ENCODE assay signal across 19 cellular contexts in the genomic region with DNA sequence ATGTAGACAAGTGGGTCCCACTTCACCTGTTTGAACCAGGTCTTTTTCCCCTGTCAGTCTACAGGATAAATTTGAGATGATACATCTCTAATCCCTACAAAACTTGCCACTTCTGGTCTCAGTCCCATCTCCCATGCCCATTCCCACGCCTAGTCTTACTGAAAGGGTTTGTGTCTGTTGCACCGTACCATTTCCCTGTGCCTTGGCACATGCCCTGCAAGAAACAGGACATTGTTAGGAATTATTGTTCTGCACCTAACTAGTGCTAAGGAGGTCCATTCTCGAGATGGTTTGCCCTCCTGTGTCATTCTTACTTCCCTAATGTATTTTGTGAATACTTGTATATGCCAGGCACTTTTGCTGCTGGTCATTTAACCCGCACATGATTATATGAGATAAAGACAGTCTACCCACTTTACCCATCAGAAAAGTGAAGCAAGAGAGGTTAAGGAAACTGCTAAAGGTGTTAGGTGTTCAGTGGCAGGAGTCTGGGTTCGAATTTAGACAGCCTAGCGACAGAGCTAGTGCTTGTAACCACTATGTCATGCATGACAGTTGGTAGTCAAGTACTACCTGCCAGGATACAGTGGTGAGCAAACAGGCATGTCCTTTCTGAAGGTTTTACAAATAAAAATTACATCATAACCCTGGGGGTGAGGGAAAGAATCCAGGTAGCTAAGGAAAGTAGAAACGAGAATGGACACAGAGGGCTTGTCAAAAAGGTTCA. TPM values are rescaled to one million over a fixed set of nuclear protein-coding genes. Genes with fewer than 3 reads are reported as not detected.
DNase-seq lines count a peak whose midpoint lies in the region; ATAC-seq, FAIRE-seq and TF ChIP-seq lines count a peak whose summit lies in the region.
"Had no signal": no experiment of that assay in that cellular context is flagged by ENCODE, and none has a peak within 500 bp of the region (broad histone marks: within the 10 kb centered on the region; RNA-seq: fewer than 3 reads in every experiment).

No MANE protein-coding gene starts in this region.

- TF ChIP-seq RAD21 in K562 (CRISPR knock-in tag; conservative IDR thresholded peaks at IDR 0.05 in 1 of 2, IDR thresholded peaks at IDR 0.05 in 1 of 2): no peak

- peaks cover 44% of the 10 kb centered on the region for H3K36me3 ChIP-seq in K562 (ENCODE audit: control insufficient read depth, insufficient read depth, low read length)

- no peaks in the 10 kb centered on the region for H3K27me3 ChIP-seq in K562 (ENCODE audit: control insufficient read depth in 2 of 2, insufficient read depth in 2 of 2, low read length in 2 of 2)
- H3K27me3 ChIP-seq: BLaER1 treated with 17β-estradiol and CSF1 and Interleukin-3, amounts not matched to agents 10 nM and 100 nM; SJCRH30 had no signal

- BruUV-seq in K562 (replicated peaks; lab: Mats Ljungman, UMichigan): no TSS peak

- no peaks in the 10 kb centered on the region for H3K4me1 Mint-ChIP-seq in IgD-negative memory B cell
- peaks cover 0 to 3% (median 0%) of the 10 kb centered on the region in 3 donors for H3K4me1 Mint-ChIP-seq in naive B cell
- H3K4me1 Mint-ChIP-seq: activated T-helper 17 cell treated with anti-CD3 and anti-CD28 coated beads, Interleukin-2, amount 50 U/mL, for 72 hours had no signal

- no peak overlapping the region for H3K27ac ChIP-seq in K562 (ENCODE audit: extremely low read depth, low read depth, low read length)
- H3K27ac ChIP-seq: BLaER1 treated with 17β-estradiol and CSF1 and Interleukin-3, amounts not matched to agents 10 nM and 100 nM; SJCRH30 had no signal

- H3K4me2 ChIP-seq in K562 (ENCODE audit: insufficient read depth, low read length): no peak overlapping the region
- H3K4me2 ChIP-seq: BLaER1 treated with 17β-estradiol and CSF1 and Interleukin-3, amounts not matched to agents 10 nM and 100 nM had no signal

- no peak for TF ChIP-seq EP300 in K562 (IDR thresholded peaks at IDR 0.05; ENCODE audit: low read length)

- no peaks in the 10 kb centered on the region for H3K9me3 ChIP-seq in K562 (replicated peaks; ENCODE audit: control insufficient read depth, insufficient read depth, low read depth, low read length)
- H3K9me3 ChIP-seq: BLaER1 treated with 17β-estradiol and CSF1 and Interleukin-3, amounts not matched to agents 10 nM and 100 nM; SJCRH30 had no signal

- no peaks in the 10 kb centered on the region for H3K79me2 ChIP-seq in K562 (ENCODE audit: control insufficient read depth, insufficient read depth, low read length)

- H2AFZ ChIP-seq in K562 (ENCODE audit: low read depth, low read length): no peak overlapping the region

- POLR2A ChIA-PET in K562 (lab: Yijun Ruan, JAX): interaction anchor here (1.0 kb wide), 1 partner anchor 9 kb away, joined by 4 read pairs; no protein-coding TSS in a partner anchor

- H3K9ac ChIP-seq in K562 (ENCODE audit: insufficient read depth in 1 of 2, low read depth in 2 of 2, low read length in 2 of 2): no peak overlapping the region
- H3K9ac ChIP-seq: BLaER1 treated with 17β-estradiol and CSF1 and Interleukin-3, amounts not matched to agents 10 nM and 100 nM had no signal

- H3K9me3 Mint-ChIP-seq in IgD-negative memory B cell (no peaks in the 10 kb centered on the region), naive B cell (no peaks in the 10 kb centered on the region)
- H3K9me3 Mint-ChIP-seq: activated T-helper 17 cell treated with anti-CD3 and anti-CD28 coated beads, Interleukin-2, amount 50 U/mL, for 72 hours had no signal

- peak overlapping the region in 2 of 3 donors; percentile 9 for H3K27ac Mint-ChIP-seq in IgD-negative memory B cell
- H3K27ac Mint-ChIP-seq in naive B cell: peak overlapping the region in 4 of 6 donors; percentile 24 to 90 (median 32)
- H3K27ac Mint-ChIP-seq: activated CD8-positive, alpha-beta T cell treated with anti-CD3 and anti-CD28 coated beads, Interleukin-2, amount 10 ng/mL, durations not matched to agents 7 days and 5 days had no signal

- ATAC-seq in K562 (peak; percentile 43), naive B cell (ENCODE audit: low read depth in 2 of 2) (no peak), HG02938 (IDR thresholded peaks at IDR 0.05; ENCODE audit: unreplicated experiment) (no peak)
- ATAC-seq: activated CD8-positive, alpha-beta T cell treated with anti-CD3 and anti-CD28 coated beads, Interleukin-2, amount 10 ng/mL, durations not matched to agents 7 days and 5 days; activated T-helper 17 cell treated with anti-CD3 and anti-CD28 coated beads, Interleukin-2, amount 50 U/mL, for 72 hours had no signal

- no peak overlapping the region for H3K4me3 Mint-ChIP-seq in IgD-negative memory B cell
- no peak overlapping the region for H3K4me3 Mint-ChIP-seq in naive B cell
- H3K4me3 Mint-ChIP-seq: activated CD8-positive, alpha-beta T cell treated with anti-CD3 and anti-CD28 coated beads, Interleukin-2, amount 10 ng/mL, durations not matched to agents 7 days and 5 days; activated T-helper 17 cell treated with anti-CD3 and anti-CD28 coated beads, Interleukin-2, amount 50 U/mL, for 72 hours had no signal

- intact Hi-C loops in K562 (cut with micrococcal nuclease): no loop called here

- no peaks in the 10 kb centered on the region for H4K20me1 ChIP-seq in K562 (replicated peaks; ENCODE audit: control insufficient read depth, insufficient read depth, low read length)

- WGBS in K562 (ENCODE audit: insufficient coverage, low coverage, missing lambda C conversion rate): 75% methylated on average over 7 of the region's 7 CpGs

- CTCF ChIA-PET in K562 (lab: Yijun Ruan, JAX; ENCODE audit: low intra/inter-chr PET ratio): no interaction called here

- FAIRE-seq in K562 (lab: Jason Lieb, UNC): no peak
- FAIRE-seq: kidney had no signal

- H3K27me3 Mint-ChIP-seq in IgD-negative memory B cell: no peaks in the 10 kb centered on the region
- no peaks in the 10 kb centered on the region for H3K27me3 Mint-ChIP-seq in naive B cell
- H3K27me3 Mint-ChIP-seq: activated T-helper 17 cell treated with anti-CD3 and anti-CD28 coated beads, Interleukin-2, amount 50 U/mL, for 72 hours had no signal

- no peak overlapping the region for H3K4me3 ChIP-seq in K562
- H3K4me3 ChIP-seq: BLaER1 treated with 17β-estradiol and CSF1 and Interleukin-3, amounts not matched to agents 10 nM and 100 nM; SJCRH30 had no signal

- TF ChIP-seq POLR2A in K562 (conservative IDR thresholded peaks at IDR 0.05): peak; percentile 68

- peaks cover 0 to 2% of the 10 kb centered on the region in 2 experiments; a peak in 1 of 5 replicates for H3K4me1 ChIP-seq in K562 (replicated peaks in 1 of 2; ENCODE audit: control insufficient read depth in 2 of 2, insufficient read depth in 2 of 2, low read length in 2 of 2)
- H3K4me1 ChIP-seq: BLaER1 treated with 17β-estradiol and CSF1 and Interleukin-3, amounts not matched to agents 10 nM and 100 nM; SJCRH30 had no signal

- no peaks in the 10 kb centered on the region for H3K9me1 ChIP-seq in K562 (ENCODE audit: control insufficient read depth, insufficient read depth, low read length)

- H3K36me3 Mint-ChIP-seq in IgD-negative memory B cell (no peaks in the 10 kb centered on the region), naive B cell (peaks cover 0 to 16% of the 10 kb centered on the region in 2 donors)

- in situ Hi-C loops in K562 (cut with MboI): no loop called here

- no peak for TF ChIP-seq CTCF in K562 (IDR thresholded peaks at IDR 0.05 in 2 of 3, conservative IDR thresholded peaks at IDR 0.05 in 1 of 3; ENCODE audit: insufficient read depth in 2 of 3, low read depth in 1 of 3, low read length in 3 of 3)

- DNase-seq in DMS 273 treated with DMSO at 0.1 percent for 48 hours (lab: John Stamatoyannopoulos, UW) (peak; percentile 4), DMS 273 (lab: John Stamatoyannopoulos, UW; ENCODE audit: unreplicated experiment) (no peak), K562 (ENCODE audit: extremely low read depth in 1 of 4, low spot score in 3 of 4) (no peak), naive B cell (no peak), anterior cingulate cortex (lab: John Stamatoyannopoulos, UW) (no peak), NCI-H146 (lab: John Stamatoyannopoulos, UW) (no peak)
- DNase-seq: 8988T; activated CD8-positive, alpha-beta T cell treated with anti-CD3 and anti-CD28 coated beads, Interleukin-2, amount 10 ng/mL, durations not matched to agents 7 days and 5 days; amygdala; cortex of kidney; head of caudate nucleus; kidney; SJCRH30 had no signal

TF ChIP-seq in K562, 482 proteins besides CTCF, POLR2A, EP300 and RAD21:
- TF ChIP-seq RBM14 (IDR thresholded peaks at IDR 0.05; ENCODE audit: borderline replicate concordance, insufficient read depth, low read depth, low read length) (no peak), ZNF282 (CRISPR knock-in tag; IDR thresholded peaks at IDR 0.05) (no peak), RCOR1 (IDR thresholded peaks at IDR 0.05; ENCODE audit: borderline replicate concordance in 1 of 2, low read depth in 2 of 2, low read length in 2 of 2) (no peak), BCOR (IDR thresholded peaks at IDR 0.05) (no peak), POLR2B (IDR thresholded peaks at IDR 0.05; ENCODE audit: low read depth, partially characterized antibody) (peak; percentile 44), POLR2AphosphoS2 (IDR thresholded peaks at IDR 0.05; ENCODE audit: low read length) (peak; percentile 92), ZNF165 (CRISPR knock-in tag; IDR thresholded peaks at IDR 0.05; ENCODE audit: borderline replicate concordance) (no peak), CBX8 (IDR thresholded peaks at IDR 0.05; ENCODE audit: borderline replicate concordance, extremely low read depth, low read depth, low read length, poor library complexity, severe bottlenecking) (no peak), YBX1 (IDR thresholded peaks at IDR 0.05) (no peak), ZNF445 (CRISPR knock-in tag; IDR thresholded peaks at IDR 0.05; ENCODE audit: low read depth) (no peak)
TF ChIP-seq in K562: peak in this region for 2.

RNA-seq across cellular contexts. Expression of a gene that starts 12.7 kb away (rescaled TPM):
- polyA plus RNA-seq in IgD-negative memory B cell (not detected), K562 (2011; rRNA removed) (not detected in 2 replicates), K562 (2014; fragmentation: Illumina TruSeq; extraction: Trizol) (not detected in 2 replicates), K562 (2014; fragmentation: Nextera tagmentation; extraction: Ambion mirVana) (not detected), K562 (2014; rRNA removed) (not detected in 2 replicates), naive B cell (ENCODE audit: low read depth in 6 of 6) (not detected)
- total RNA-seq in K562 (2011; cell fraction: chromatin; rRNA removed; ENCODE audit: low replicate concordance): not detected in 2 replicates
- total RNA-seq in K562 (2011; cell fraction: nucleolus; rRNA removed): not detected in 2 replicates
- not detected in 2 replicates for total RNA-seq in K562 (2011; cell fraction: nucleoplasm; rRNA removed)
- total RNA-seq in K562 (2014; rRNA removed) (not detected in 2 replicates), K562 (2014; rRNA removed; fragmentation: Illumina TruSeq; extraction: Trizol) (not detected in 2 replicates), K562 (2015; rRNA removed; fragmentation: Illumina TruSeq; extraction: Trizol) (not detected in 2 replicates), K562 (2021) (not detected in 2 replicates)
- not detected in 2 replicates for polyA plus RNA-seq in K562 (2011; cell fraction: cytosol; rRNA removed)
- not detected in 2 replicates for polyA plus RNA-seq in K562 (2011; cell fraction: nucleus; rRNA removed)
- polyA plus RNA-seq in K562 (2012): not detected in 2 replicates
- polyA minus RNA-seq in K562 (2011; rRNA and poly(A)+ RNA removed): not detected in 2 replicates
- not detected in 2 replicates for polyA minus RNA-seq in K562 (2011; cell fraction: cytosol; rRNA and poly(A)+ RNA removed)
- not detected in 2 replicates for polyA minus RNA-seq in K562 (2011; cell fraction: nucleus; rRNA and poly(A)+ RNA removed)
- total RNA-seq: activated CD8-positive, alpha-beta T cell treated with anti-CD3 and anti-CD28 coated beads, Interleukin-2, amount 10 ng/mL, durations not matched to agents 7 days and 5 days; activated T-helper 17 cell treated with anti-CD3 and anti-CD28 coated beads, Interleukin-2, amount 50 U/mL, for 72 hours; kidney; posterior vena cava; SJCRH30 had no signal
- polyA plus RNA-seq: esophagus had no signal
